In genomic region chr4:17557880-17558279, GRCh38 we compare ENCODE assay signal across 22 cellular contexts. TPM values are rescaled to one million over a fixed set of nuclear protein-coding genes. Genes with fewer than 3 reads are reported as not detected.
"Had no signal": no experiment of that assay in that cellular context is flagged by ENCODE, and none has a peak within 500 bp of the region (broad histone marks: within the 10 kb centered on the region; RNA-seq: fewer than 3 reads in every experiment).

No MANE protein-coding gene starts in this region.

- H3K4me1 ChIP-seq: left lung, sigmoid colon had no signal

- H3K36me3 ChIP-seq: cardiac muscle cell, left lung, ovary, sigmoid colon had no signal

- H3K4me3 ChIP-seq: cardiac muscle cell, dorsolateral prefrontal cortex, left lung, mucosa of descending colon, ovary, sigmoid colon had no signal

- H3K9me3 ChIP-seq: left lung, mucosa of descending colon, ovary, sigmoid colon had no signal

- DNase-seq: activated CD4-positive, alpha-beta T cell treated with anti-CD3 and anti-CD28 coated beads, Interleukin-2, amount 50 U/mL, for 4 hours; activated CD4-positive, CD25-positive, alpha-beta regulatory T cell treated with anti-CD3 and anti-CD28 coated beads, Interleukin-2, amount 50 U/mL, for 72 hours; activated naive CD4-positive, alpha-beta T cell treated with Interleukin-2 at 50 U/mL for 16 hours; activated T-cell treated with anti-CD3 and anti-CD28 coated beads for 4 hours; dorsolateral prefrontal cortex; endodermal cell; erythroblast; hippocampal formation; kidney; left lung; mucosa of descending colon; naive thymus-derived CD4-positive, alpha-beta T cell; ovary; sigmoid colon; T-helper 1 cell; T1000 had no signal

- H3K27ac ChIP-seq: cardiac muscle cell, dorsolateral prefrontal cortex, left lung, ovary, sigmoid colon had no signal

- H3K27me3 ChIP-seq: dorsolateral prefrontal cortex, left lung, ovary, sigmoid colon had no signal

- ATAC-seq: activated T-helper 17 cell treated with anti-CD3 and anti-CD28 coated beads, Interleukin-2, amount 50 U/mL, for 72 hours; left lung; mucosa of descending colon; naive thymus-derived CD4-positive, alpha-beta T cell; stimulated activated memory B cell treated with anti-CD40 and anti-IgM and Interleukin-4, amounts not matched to agents 10 μg/mL and 1 μg/mL and 100 μg/mL, for 72 hours had no signal

RNA-seq across cellular contexts. Expression of gene CLRN2, which starts 42.9 kb away (rescaled TPM):
- total RNA-seq: activated T-helper 17 cell treated with anti-CD3 and anti-CD28 coated beads, Interleukin-2, amount 50 U/mL, for 72 hours; cardiac muscle cell; dorsolateral prefrontal cortex; endodermal cell; kidney; left lung; mucosa of descending colon; naive thymus-derived CD4-positive, alpha-beta T cell; ovary; pulmonary artery endothelial cell; sigmoid colon; ureter had no signal
- polyA plus RNA-seq: cardiac muscle cell; naive thymus-derived CD4-positive, alpha-beta T cell; ovary; sigmoid colon; thymus had no signal
